Comparison of ENCODE assay signal across 8 cellular contexts in the genomic region with DNA sequence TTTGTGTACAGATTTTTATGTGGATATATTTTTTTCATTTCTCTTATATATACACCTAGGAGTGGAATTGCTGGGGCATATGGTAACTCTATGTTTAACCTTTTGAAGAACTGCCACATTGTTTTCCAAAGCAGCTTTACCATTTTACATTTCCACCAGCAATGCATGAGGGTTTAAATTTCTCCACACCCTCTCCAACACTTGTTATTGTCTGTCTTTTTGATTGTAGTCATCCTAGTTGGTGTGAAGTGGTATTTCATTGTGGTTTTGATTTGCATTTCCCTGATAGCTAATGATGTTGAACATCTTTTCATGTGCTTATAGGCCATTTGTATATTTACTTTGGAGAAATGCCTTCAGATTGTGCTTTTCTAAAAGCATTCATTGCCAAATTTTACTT.
"Had no signal": no experiment of that assay in that cellular context is flagged by ENCODE, and none has a peak within 500 bp of the region (broad histone marks: within the 10 kb centered on the region; RNA-seq: fewer than 3 reads in every experiment).

No MANE protein-coding gene starts in this region.

- FAIRE-seq: H1, HepG2 had no signal

- H3K4me2 ChIP-seq: GM23338 had no signal

- DNase-seq: H9, HCEC 1CT, HFFc6 had no signal

- H2AFZ ChIP-seq: GM23338 had no signal

- H3K4me3 Mint-ChIP-seq: GM23338, H9, HFFc6, IgD-negative memory B cell had no signal

- H3K27ac Mint-ChIP-seq: GM23338, H9, HFFc6 had no signal

- H3K9me3 Mint-ChIP-seq: GM23338, H9, HFFc6, IgD-negative memory B cell had no signal

- H3K27me3 Mint-ChIP-seq: IgD-negative memory B cell had no signal

- H3K27ac ChIP-seq: HL-60 had no signal

- H3K4me1 Mint-ChIP-seq: IgD-negative memory B cell had no signal

- H3K4me3 ChIP-seq: GM23338 had no signal
